ENCODE assay signal across 10 cellular contexts in genomic region chr12:30972035-30972434, GRCh38.
"Had no signal": no experiment of that assay in that cellular context is flagged by ENCODE, and none has a peak within 500 bp of the region (broad histone marks: within the 10 kb centered on the region; RNA-seq: fewer than 3 reads in every experiment).

No MANE protein-coding gene starts in this region.

- H3K9me3 ChIP-seq: HAP-1 had no signal

- DNase-seq: GM23248, GOT3, H7, H9, HCEC 1CT, HFFc6 had no signal

- FAIRE-seq: H54 had no signal

- H2AFZ ChIP-seq: GM23248, GM23338 had no signal

- ATAC-seq: GM23338, HCT116 had no signal

- H3K4me2 ChIP-seq: GM23338 had no signal

- H3K36me3 ChIP-seq: HAP-1 had no signal

- H3K9ac ChIP-seq: GM23248 had no signal

- H3K4me3 ChIP-seq: GM23248, GM23338, HAP-1 had no signal

- H3K4me1 ChIP-seq: HAP-1 had no signal

- H3K27ac ChIP-seq: GM23248 had no signal
